In the genomic region with DNA sequence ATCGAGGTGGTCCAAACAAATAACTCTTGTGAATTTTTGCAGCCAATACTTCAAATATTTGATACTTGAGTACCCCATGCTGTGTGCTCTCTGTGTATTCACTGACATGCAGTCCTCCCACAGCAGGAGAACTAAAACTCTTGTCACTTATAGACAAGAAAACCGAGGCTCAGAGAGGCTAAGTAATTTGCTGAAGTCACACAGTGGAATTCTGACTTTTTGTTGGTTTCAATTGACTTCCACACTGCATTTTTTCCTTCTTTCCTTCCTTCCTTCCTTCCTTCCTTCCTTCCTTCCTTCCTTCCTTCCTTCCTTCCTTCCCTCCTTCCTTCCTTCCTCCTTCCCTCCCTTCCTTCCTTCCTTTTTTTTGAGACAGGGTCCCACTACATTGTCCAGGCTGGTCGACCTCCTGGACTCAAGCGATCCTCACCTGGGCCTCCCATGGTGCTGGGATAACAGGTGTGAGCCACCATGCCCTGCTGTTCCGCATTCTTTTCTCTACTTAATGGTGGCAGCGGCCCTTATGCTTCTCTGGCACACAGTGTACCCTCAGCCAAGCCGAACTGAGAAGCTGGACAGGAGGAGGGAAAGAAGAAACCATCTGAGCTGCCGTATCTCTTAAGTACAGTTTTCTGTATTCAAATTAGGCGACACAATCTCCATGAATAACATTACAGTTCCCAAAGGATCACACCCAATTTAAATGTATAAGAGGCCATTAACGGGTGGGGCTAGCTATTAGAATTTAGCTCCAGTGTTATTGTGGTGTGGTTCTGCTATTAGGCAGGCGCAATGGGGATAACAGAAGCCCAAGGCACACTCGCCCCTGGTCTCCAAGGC, we compare ENCODE assay signal across 1 cellular context.
TF ChIP-seq lines count a peak whose summit lies in the region.

No MANE protein-coding gene starts in this region.

TF ChIP-seq in H1, 55 proteins besides CTCF, POLR2A, EP300 and RAD21:
- TF ChIP-seq YY1 (IDR thresholded peaks at IDR 0.05; ENCODE audit: low read depth, low read length) (no peak), POLR2AphosphoS5 (IDR thresholded peaks at IDR 0.05; ENCODE audit: low read depth, low read length) (no peak), BACH1 (IDR thresholded peaks at IDR 0.05; ENCODE audit: low read length) (no peak), SIRT6 (IDR thresholded peaks at IDR 0.05; ENCODE audit: low read length) (no peak), TEAD4 (IDR thresholded peaks at IDR 0.05; ENCODE audit: low read depth, low read length) (no peak), SP4 (IDR thresholded peaks at IDR 0.05; ENCODE audit: low read length) (no peak), BCL11A (IDR thresholded peaks at IDR 0.05; ENCODE audit: low read depth in 2 of 2, low read length in 2 of 2) (no peak), TAF1 (IDR thresholded peaks at IDR 0.05; ENCODE audit: low read depth, low read length) (no peak), TBP (IDR thresholded peaks at IDR 0.05; ENCODE audit: low read depth, low read length) (no peak), RXRA (IDR thresholded peaks at IDR 0.05; ENCODE audit: insufficient read depth, low read depth, low read length) (no peak)
- TF ChIP-seq, protein P1, sequence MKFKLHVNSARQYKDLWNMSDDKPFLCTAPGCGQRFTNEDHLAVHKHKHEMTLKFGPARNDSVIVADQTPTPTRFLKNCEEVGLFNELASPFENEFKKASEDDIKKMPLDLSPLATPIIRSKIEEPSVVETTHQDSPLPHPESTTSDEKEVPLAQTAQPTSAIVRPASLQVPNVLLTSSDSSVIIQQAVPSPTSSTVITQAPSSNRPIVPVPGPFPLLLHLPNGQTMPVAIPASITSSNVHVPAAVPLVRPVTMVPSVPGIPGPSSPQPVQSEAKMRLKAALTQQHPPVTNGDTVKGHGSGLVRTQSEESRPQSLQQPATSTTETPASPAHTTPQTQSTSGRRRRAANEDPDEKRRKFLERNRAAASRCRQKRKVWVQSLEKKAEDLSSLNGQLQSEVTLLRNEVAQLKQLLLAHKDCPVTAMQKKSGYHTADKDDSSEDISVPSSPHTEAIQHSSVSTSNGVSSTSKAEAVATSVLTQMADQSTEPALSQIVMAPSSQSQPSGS (IDR thresholded peaks at IDR 0.05; ENCODE audit: low read length) = no peak
- TF ChIP-seq, protein P2, sequence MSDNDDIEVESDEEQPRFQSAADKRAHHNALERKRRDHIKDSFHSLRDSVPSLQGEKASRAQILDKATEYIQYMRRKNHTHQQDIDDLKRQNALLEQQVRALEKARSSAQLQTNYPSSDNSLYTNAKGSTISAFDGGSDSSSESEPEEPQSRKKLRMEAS (IDR thresholded peaks at IDR 0.05) = no peak
